ENCODE assay signal across 17 cellular contexts in genomic region chr13:73598021-73598712, GRCh38.
DNase-seq lines count a peak whose midpoint lies in the region; ATAC-seq, FAIRE-seq and TF ChIP-seq lines count a peak whose summit lies in the region.
"Had no signal": no experiment of that assay in that cellular context is flagged by ENCODE, and none has a peak within 500 bp of the region (broad histone marks: within the 10 kb centered on the region; RNA-seq: fewer than 3 reads in every experiment).

No MANE protein-coding gene starts in this region.

- H3K27ac ChIP-seq in A549 (peak overlapping the region; percentile 66 to 72), prostate gland (no peak overlapping the region)
- H3K27ac ChIP-seq: coronary artery, esophagus muscularis mucosa, transverse colon had no signal

- peaks cover 42% of the 10 kb centered on the region for H3K4me1 Mint-ChIP-seq in HFFc6 (ENCODE audit: low read depth)
- H3K4me1 Mint-ChIP-seq in activated T-helper 17 cell treated with anti-CD3 and anti-CD28 coated beads, Interleukin-2, amount 50 U/mL, for 72 hours, result peaks cover 6% of the 10 kb centered on the region
- H3K4me1 Mint-ChIP-seq: natural killer cell had no signal

- intact Hi-C loops in prostate gland (cut with DNase I), result no loop called here

- no peaks in the 10 kb centered on the region for H3K27me3 Mint-ChIP-seq in HFFc6 (ENCODE audit: insufficient read depth)
- no peaks in the 10 kb centered on the region for H3K27me3 Mint-ChIP-seq in activated T-helper 17 cell treated with anti-CD3 and anti-CD28 coated beads, Interleukin-2, amount 50 U/mL, for 72 hours

- DNase-seq in A549 (ENCODE audit: low read depth in 1 of 2, low spot score in 1 of 2), result peak; percentile 39 to 81
- peak; percentile 73 for DNase-seq in HFFc6
- DNase-seq in iris pigment epithelial cell (ENCODE audit: low read depth), result peak; percentile 73
- no peak for DNase-seq in stimulated activated CD4-positive, alpha-beta T cell treated with anti-CD3 and anti-CD28 coated beads, Interleukin-4, amount 100 ng/mL, for 4 hours
- DNase-seq in NCI-H82 treated with DMSO at 0.1 percent for 48 hours (lab: John Stamatoyannopoulos, UW; ENCODE audit: unreplicated experiment), result no peak
- no peak for DNase-seq in prostate gland (ENCODE audit: low spot score)
- DNase-seq: activated T-cell treated with anti-CD3 and anti-CD28 coated beads, Interleukin-2, amount 50 U/mL, for 48 hours; COR-L47; natural killer cell; retina; SHP77 treated with DMSO at 0.1 percent for 48 hours; transverse colon had no signal

- no peak overlapping the region for H3K4me3 ChIP-seq in A549
- H3K4me3 ChIP-seq in prostate gland, result no peak overlapping the region
- H3K4me3 ChIP-seq: coronary artery, esophagus muscularis mucosa, transverse colon had no signal

- peak overlapping the region; percentile 81 for H3K27ac Mint-ChIP-seq in HFFc6
- H3K27ac Mint-ChIP-seq in activated T-helper 17 cell treated with anti-CD3 and anti-CD28 coated beads, Interleukin-2, amount 50 U/mL, for 72 hours, result no peak overlapping the region
- H3K27ac Mint-ChIP-seq: natural killer cell had no signal

- no peaks in the 10 kb centered on the region for H3K36me3 Mint-ChIP-seq in HFFc6 (ENCODE audit: low read depth)
- no peaks in the 10 kb centered on the region for H3K36me3 Mint-ChIP-seq in activated T-helper 17 cell treated with anti-CD3 and anti-CD28 coated beads, Interleukin-2, amount 50 U/mL, for 72 hours (ENCODE audit: low read depth)
- H3K36me3 Mint-ChIP-seq: natural killer cell had no signal

- no peak; a peak in 1 of 5 replicates for TF ChIP-seq RAD21 in A549 (conservative IDR thresholded peaks at IDR 0.05 in 1 of 2, IDR thresholded peaks at IDR 0.05 in 1 of 2)

- TF ChIP-seq EP300 in A549 (IDR thresholded peaks at IDR 0.05), result 0 out of 5 replicates have a peak, but pooled peaks of 1 of the 2 experiments have one; percentile 32

- H3K4me1 ChIP-seq in A549 (peaks cover 22% of the 10 kb centered on the region), prostate gland (replicated peaks) (no peaks in the 10 kb centered on the region)
- H3K4me1 ChIP-seq: esophagus muscularis mucosa, transverse colon had no signal

- peak overlapping the region; percentile 56 for H3K4me3 Mint-ChIP-seq in HFFc6
- no peak overlapping the region for H3K4me3 Mint-ChIP-seq in activated T-helper 17 cell treated with anti-CD3 and anti-CD28 coated beads, Interleukin-2, amount 50 U/mL, for 72 hours
- H3K4me3 Mint-ChIP-seq: natural killer cell had no signal

- 0% methylated on average over 3 of the region's 3 CpGs for WGBS in A549 (ENCODE audit: missing lambda C conversion rate)
- 72% methylated on average over 3 of the region's 3 CpGs for WGBS in prostate gland

- TF ChIP-seq POLR2A in A549 (IDR thresholded peaks at IDR 0.05; ENCODE audit: low read length) (no peak), prostate gland (IDR thresholded peaks at IDR 0.05) (no peak)

- ATAC-seq in A549 (peak; percentile 96 to 99), HG03175 (IDR thresholded peaks at IDR 0.05; ENCODE audit: unreplicated experiment) (no peak)
- peak; percentile 48 for ATAC-seq in activated T-helper 17 cell treated with anti-CD3 and anti-CD28 coated beads, Interleukin-2, amount 50 U/mL, for 72 hours (replicated peaks)
- ATAC-seq: left lobe of liver had no signal

- H3K27me3 ChIP-seq in prostate gland (replicated peaks; ENCODE audit: insufficient read depth), result no peaks in the 10 kb centered on the region
- H3K27me3 ChIP-seq: esophagus muscularis mucosa, transverse colon had no signal

- no peaks in the 10 kb centered on the region for H3K9me3 ChIP-seq in A549
- H3K9me3 ChIP-seq in prostate gland, result no peaks in the 10 kb centered on the region
- H3K9me3 ChIP-seq: esophagus muscularis mucosa, transverse colon had no signal

- no peak for FAIRE-seq in A549 (lab: Jason Lieb, UNC)

- POLR2A ChIA-PET in A549 (lab: Yijun Ruan, JAX), result no interaction called here

- TF ChIP-seq CTCF in A549 (IDR thresholded peaks at IDR 0.05) (no peak), HFFc6 (IDR thresholded peaks at IDR 0.05) (no peak), prostate gland (IDR thresholded peaks at IDR 0.05) (no peak)

- H3K4me2 ChIP-seq in A549, result peak overlapping the region; percentile 50

- CTCF ChIA-PET in A549 (lab: Yijun Ruan, JAX), result no interaction called here

- no peaks in the 10 kb centered on the region for H3K36me3 ChIP-seq in prostate gland
- H3K36me3 ChIP-seq: esophagus muscularis mucosa, transverse colon had no signal

- no peaks in the 10 kb centered on the region for H3K9me3 Mint-ChIP-seq in HFFc6
- H3K9me3 Mint-ChIP-seq in activated T-helper 17 cell treated with anti-CD3 and anti-CD28 coated beads, Interleukin-2, amount 50 U/mL, for 72 hours, result no peaks in the 10 kb centered on the region

TF ChIP-seq in A549, 52 proteins besides CTCF, POLR2A, EP300 and RAD21 (continues in another document):
- no peak for TF ChIP-seq PHF8 (IDR thresholded peaks at IDR 0.05; ENCODE audit: borderline replicate concordance, low read depth)
- no peak for TF ChIP-seq MAZ (IDR thresholded peaks at IDR 0.05; ENCODE audit: borderline replicate concordance, low read depth, low read length)
- no peak for TF ChIP-seq E2F6 (IDR thresholded peaks at IDR 0.05; ENCODE audit: borderline replicate concordance, low read depth)
- peak; percentile 62 for TF ChIP-seq FOSL2 (IDR thresholded peaks at IDR 0.05)
- peak; percentile 88 for TF ChIP-seq FOSL2 (CRISPR knock-in tag; IDR thresholded peaks at IDR 0.05)
- no peak for TF ChIP-seq RCOR1 (IDR thresholded peaks at IDR 0.05; ENCODE audit: low read depth, low read length)
- TF ChIP-seq POLR2AphosphoS2 (conservative IDR thresholded peaks at IDR 0.05; ENCODE audit: low read length), result no peak
- TF ChIP-seq SREBF2 (IDR thresholded peaks at IDR 0.05), result no peak
- no peak for TF ChIP-seq ELK1 (IDR thresholded peaks at IDR 0.05; ENCODE audit: low read depth, low read length)
- no peak for TF ChIP-seq HEYL (CRISPR knock-in tag; IDR thresholded peaks at IDR 0.05)
- no peak for TF ChIP-seq MAFK (IDR thresholded peaks at IDR 0.05; ENCODE audit: partially characterized antibody)
- no peak for TF ChIP-seq RNF2 (IDR thresholded peaks at IDR 0.05; ENCODE audit: borderline replicate concordance, low read depth)
- TF ChIP-seq NFE2L2 (conservative IDR thresholded peaks at IDR 0.05; ENCODE audit: low read length), result no peak
- peak; percentile 69 for TF ChIP-seq JUNB (IDR thresholded peaks at IDR 0.05)
- TF ChIP-seq ESRRA (IDR thresholded peaks at IDR 0.05; ENCODE audit: borderline replicate concordance, low read length), result no peak
- no peak for TF ChIP-seq HDAC2 (IDR thresholded peaks at IDR 0.05)
- no peak for TF ChIP-seq ATOH8 (CRISPR knock-in tag; IDR thresholded peaks at IDR 0.05; ENCODE audit: low read depth)
- TF ChIP-seq ZSCAN20 (CRISPR knock-in tag; IDR thresholded peaks at IDR 0.05), result no peak
- no peak for TF ChIP-seq HES2 (IDR thresholded peaks at IDR 0.05)
- TF ChIP-seq KDM5A (IDR thresholded peaks at IDR 0.05), result no peak
- no peak for TF ChIP-seq CHD2 (IDR thresholded peaks at IDR 0.05; ENCODE audit: low read length, partially characterized antibody)
- TF ChIP-seq BCL3 (IDR thresholded peaks at IDR 0.05), result no peak
- TF ChIP-seq CEBPB (IDR thresholded peaks at IDR 0.05), result peak; percentile 7 to 70; a peak in 2 of 4 replicates
- no peak for TF ChIP-seq ZNF302 (CRISPR knock-in tag; IDR thresholded peaks at IDR 0.05)
- TF ChIP-seq TP53 (CRISPR knock-in tag; IDR thresholded peaks at IDR 0.05), result no peak
- 0 out of 3 replicates have a peak, but pooled peaks have one; percentile 10 for TF ChIP-seq SMC3 (IDR thresholded peaks at IDR 0.05)
- 0 out of 5 replicates have a peak, but pooled peaks of 1 of the 2 experiments have one; percentile 41 for TF ChIP-seq JUN (IDR thresholded peaks at IDR 0.05)

Comparison
In these comparisons a context has a peak if more than half of its experiments do, and no peak if none do; other contexts are left out.
1. DNase-seq: peak in A549 (2 of 2), HFFc6 (single experiment) and iris pigment epithelial cell (single experiment); none in stimulated activated CD4-positive, alpha-beta T cell treated with anti-CD3 and anti-CD28 coated beads, Interleukin-4, amount 100 ng/mL, for 4 hours (0 of 2), NCI-H82 treated with DMSO at 0.1 percent for 48 hours (single experiment) and prostate gland (single experiment).
2. H3K27ac ChIP-seq: peak in A549 (2 of 2); none in prostate gland (0 of 2).